Comparison of ENCODE assay signal across 10 cellular contexts in the genomic region with DNA sequence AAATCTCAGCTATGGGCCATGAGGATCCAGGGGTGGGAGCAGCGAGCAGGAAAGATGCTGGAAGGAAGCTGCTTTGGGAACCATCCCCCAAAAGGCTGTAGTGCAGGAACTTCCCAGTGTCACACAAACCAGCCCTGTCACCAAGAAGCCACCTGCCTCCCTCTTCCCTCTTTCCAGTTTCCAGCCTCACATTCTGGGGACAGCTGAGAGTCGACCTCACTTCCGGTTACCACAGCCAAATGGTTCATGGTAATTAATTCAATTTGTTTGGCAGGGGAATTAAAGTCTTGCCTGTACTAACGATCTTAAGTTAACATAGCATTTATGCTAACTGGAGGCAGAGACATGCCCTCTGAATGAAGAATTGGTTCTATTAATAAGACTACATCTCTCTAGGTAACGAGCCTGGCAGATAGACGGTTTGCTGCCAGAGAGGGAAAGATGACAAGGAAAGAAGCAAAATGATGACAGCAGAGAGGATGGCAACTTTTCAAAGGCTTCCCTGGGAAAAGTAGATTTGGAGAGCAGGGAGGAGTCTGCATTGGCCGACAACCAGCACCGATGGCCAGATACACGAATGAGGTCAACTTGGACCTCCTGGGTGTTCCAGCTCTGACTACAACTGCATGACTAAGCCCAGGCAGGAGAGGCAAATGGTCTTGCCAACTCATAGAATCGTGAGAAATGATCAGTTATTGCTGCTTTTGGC.
DNase-seq lines count a peak whose midpoint lies in the region; ATAC-seq and TF ChIP-seq lines count a peak whose summit lies in the region.
"Had no signal": no experiment of that assay in that cellular context is flagged by ENCODE, and none has a peak within 500 bp of the region (broad histone marks: within the 10 kb centered on the region; RNA-seq: fewer than 3 reads in every experiment).

No MANE protein-coding gene starts in this region.

- H3K36me3 ChIP-seq in tibial nerve (peaks cover 0 to 95% (median 6%) of the 10 kb centered on the region in 3 donors), spleen (peaks cover 0 to 100% (median 31%) of the 10 kb centered on the region in 6 donors)

- intact Hi-C loops in left colon (cut with DNase I, micrococcal nuclease) (no loop called here), spleen (cut with DNase I; ENCODE audit: low total_unique reads) (no loop called here)
- intact Hi-C loops in activated CD4-positive, alpha-beta memory T cell treated with anti-CD3 and anti-CD28 coated beads for 36 hours (cut with micrococcal nuclease), result no loop called here

- 53 to 61% methylated on average over 10 of the region's 10 CpGs for WGBS in tibial nerve, 2 donors
- WGBS in spleen, 5 donors, result 80 to 86% (median 83%) methylated on average over 10 of the region's 10 CpGs

- peak overlapping the region in 4 of 5 experiments; percentile 76 to 93 (median 86) for H3K27ac Mint-ChIP-seq in brain
- H3K27ac Mint-ChIP-seq in activated CD4-positive, alpha-beta memory T cell treated with anti-CD3 and anti-CD28 coated beads for 36 hours, result no peak overlapping the region
- H3K27ac Mint-ChIP-seq: activated CD8-positive, alpha-beta T cell treated with anti-CD3 and anti-CD28 coated beads for 36 hours had no signal

- TF ChIP-seq CTCF in brain (conservative IDR thresholded peaks at IDR 0.05) (no peak), tibial nerve (IDR thresholded peaks at IDR 0.05) (no peak), spleen (IDR thresholded peaks at IDR 0.05 in 8 of 11, conservative IDR thresholded peaks at IDR 0.05 in 3 of 11) (no peak)

- H3K4me3 Mint-ChIP-seq in brain, result peak overlapping the region in 4 of 5 experiments; percentile 4 to 34 (median 6)
- no peak overlapping the region for H3K4me3 Mint-ChIP-seq in activated CD4-positive, alpha-beta memory T cell treated with anti-CD3 and anti-CD28 coated beads for 36 hours
- H3K4me3 Mint-ChIP-seq: activated CD8-positive, alpha-beta T cell treated with anti-CD3 and anti-CD28 coated beads for 36 hours had no signal

- H3K27ac ChIP-seq in tibial nerve, result peak overlapping the region in 2 of 4 donors; percentile 62 to 64
- no peak overlapping the region for H3K27ac ChIP-seq in spleen

- no peaks in the 10 kb centered on the region for H3K27me3 ChIP-seq in tibial nerve
- no peaks in the 10 kb centered on the region for H3K27me3 ChIP-seq in spleen (replicated peaks in 1 of 7)

- DNase-seq in HT1080 (ENCODE audit: low read depth), result peak; percentile 83
- DNase-seq in left colon, result peak; percentile 18 to 60
- DNase-seq in tibial nerve (ENCODE audit: low spot score in 2 of 2), result peak; percentile 33 to 74
- no peak for DNase-seq in activated CD4-positive, alpha-beta memory T cell treated with anti-CD3 and anti-CD28 coated beads for 36 hours
- no peak for DNase-seq in spleen
- DNase-seq in NCI-H526 (lab: John Stamatoyannopoulos, UW), result no peak
- DNase-seq: activated CD8-positive, alpha-beta T cell treated with anti-CD3 and anti-CD28 coated beads for 36 hours had no signal

- H3K4me1 ChIP-seq in tibial nerve, result peaks cover 0 to 18% (median 2%) of the 10 kb centered on the region in 4 donors
- H3K4me1 ChIP-seq in spleen, result no peaks in the 10 kb centered on the region

- TF ChIP-seq POLR2A in tibial nerve (IDR thresholded peaks at IDR 0.05), result no peak
- TF ChIP-seq POLR2A in spleen (IDR thresholded peaks at IDR 0.05), result no peak

- peaks cover 5% of the 10 kb centered on the region for H3K27me3 Mint-ChIP-seq in brain
- no peaks in the 10 kb centered on the region for H3K27me3 Mint-ChIP-seq in activated CD4-positive, alpha-beta memory T cell treated with anti-CD3 and anti-CD28 coated beads for 36 hours
- H3K27me3 Mint-ChIP-seq: activated CD8-positive, alpha-beta T cell treated with anti-CD3 and anti-CD28 coated beads for 36 hours had no signal

- no peaks in the 10 kb centered on the region for H3K36me3 Mint-ChIP-seq in brain
- peaks cover 40% of the 10 kb centered on the region for H3K36me3 Mint-ChIP-seq in activated CD4-positive, alpha-beta memory T cell treated with anti-CD3 and anti-CD28 coated beads for 36 hours

- peaks cover 69% of the 10 kb centered on the region for H3K4me1 Mint-ChIP-seq in brain
- H3K4me1 Mint-ChIP-seq in activated CD4-positive, alpha-beta memory T cell treated with anti-CD3 and anti-CD28 coated beads for 36 hours (ENCODE audit: low read depth), result no peaks in the 10 kb centered on the region

- H3K9me3 ChIP-seq in tibial nerve, result peaks cover 0 to 7% (median 0%) of the 10 kb centered on the region in 4 donors
- peaks cover 0 to 18% (median 12%) of the 10 kb centered on the region in 8 donors for H3K9me3 ChIP-seq in spleen

- H3K4me3 ChIP-seq in tibial nerve, result no peak overlapping the region
- H3K4me3 ChIP-seq in spleen, result no peak overlapping the region
- H3K4me3 ChIP-seq: coronary artery had no signal

- CTCF ChIA-PET in activated CD4-positive, alpha-beta memory T cell treated with anti-CD3 and anti-CD28 coated beads for 36 hours (lab: Charles Lee), result no interaction called here

- POLR2A ChIA-PET in activated CD4-positive, alpha-beta memory T cell treated with anti-CD3 and anti-CD28 coated beads for 36 hours (lab: Charles Lee), result no interaction called here

- peak in 1 of 2 donors; percentile 67 for TF ChIP-seq EP300 in tibial nerve (IDR thresholded peaks at IDR 0.05)

- ATAC-seq in left colon, result no peak
- no peak for ATAC-seq in GM19463 (IDR thresholded peaks at IDR 0.05; ENCODE audit: unreplicated experiment)
- ATAC-seq: activated CD8-positive, alpha-beta T cell treated with anti-CD3 and anti-CD28 coated beads for 36 hours had no signal

- H3K9me3 Mint-ChIP-seq in brain, result peaks cover 0 to 4% (median 0%) of the 10 kb centered on the region in 5 experiments
- H3K9me3 Mint-ChIP-seq in activated CD4-positive, alpha-beta memory T cell treated with anti-CD3 and anti-CD28 coated beads for 36 hours, result peaks cover 14% of the 10 kb centered on the region

Comparison
In these comparisons a context has a peak if more than half of its experiments do, and no peak if none do; other contexts are left out.
1. DNase-seq: peak in HT1080 (single experiment), left colon (2 of 2) and tibial nerve (2 of 2); none in activated CD4-positive, alpha-beta memory T cell treated with anti-CD3 and anti-CD28 coated beads for 36 hours (single experiment), spleen (single experiment) and NCI-H526 (0 of 2).